ENCODE assay signal across 7 cellular contexts in the genomic region with DNA sequence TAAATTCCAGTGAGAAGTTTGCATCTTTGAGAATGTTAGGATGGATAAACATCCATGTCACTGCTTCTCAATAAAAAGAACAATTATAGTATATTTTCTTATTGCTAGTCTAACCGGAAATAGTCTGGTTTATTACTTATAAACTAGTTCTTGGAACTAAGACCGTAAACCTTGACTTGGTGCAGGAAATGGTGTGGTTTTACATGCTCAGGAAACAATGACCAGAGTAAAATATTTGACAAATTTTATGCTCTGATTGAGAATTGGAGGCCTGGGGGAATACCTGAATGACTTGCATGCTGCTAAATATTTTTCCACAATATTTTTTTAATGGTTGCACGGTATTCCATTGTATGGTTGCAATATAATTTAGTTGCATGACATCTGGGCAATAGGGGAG.
DNase-seq lines count a peak whose midpoint lies in the region; ATAC-seq and TF ChIP-seq lines count a peak whose summit lies in the region.

No MANE protein-coding gene starts in this region.

- TF ChIP-seq RAD21 in HCT116 (IDR thresholded peaks at IDR 0.05; ENCODE audit: low read depth) = no peak

- H3K27ac ChIP-seq in HCT116 (ENCODE audit: low read depth, low read length) (no peak overlapping the region), upper lobe of right lung (no peak overlapping the region)
- no peak overlapping the region for H3K27ac ChIP-seq in naive thymus-derived CD4-positive, alpha-beta T cell (ENCODE audit: low read depth, low read length)

- H3K9me2 ChIP-seq in HCT116 (ENCODE audit: insufficient read depth) = no peaks in the 10 kb centered on the region

- H2AFZ ChIP-seq in HCT116 (ENCODE audit: low read depth, low read length, poor library complexity, severe bottlenecking) = peak overlapping the region; percentile 84

- BruUV-seq in HCT116 (replicated peaks; lab: Mats Ljungman, UMichigan) = no TSS peak

- peaks cover 20 to 41% of the 10 kb centered on the region in 2 experiments for H3K4me1 ChIP-seq in HCT116 (ENCODE audit: control insufficient read depth in 1 of 2, insufficient read depth in 2 of 2, low read length in 2 of 2)
- H3K4me1 ChIP-seq in naive thymus-derived CD4-positive, alpha-beta T cell (ENCODE audit: control insufficient read depth in 2 of 2, insufficient read depth in 2 of 2, low read length in 2 of 2) = peaks cover 40 to 51% of the 10 kb centered on the region in 2 donors
- H3K4me1 ChIP-seq in upper lobe of right lung = peaks cover 34% of the 10 kb centered on the region

- H3K79me2 ChIP-seq in HCT116 (ENCODE audit: insufficient read depth, low read length) = no peaks in the 10 kb centered on the region

- no peak for TF ChIP-seq CTCF in HCT116 (IDR thresholded peaks at IDR 0.05 in 2 of 3, conservative IDR thresholded peaks at IDR 0.05 in 1 of 3; ENCODE audit: borderline replicate concordance in 1 of 3, insufficient read depth in 1 of 3, low read depth in 2 of 3, low read length in 2 of 3)
- TF ChIP-seq CTCF in upper lobe of right lung (IDR thresholded peaks at IDR 0.05) = no peak

- peaks cover 16% of the 10 kb centered on the region for H3K9me3 Mint-ChIP-seq in T-helper 2 cell treated with Interferon-gamma antibody and Interleukin-4, amounts not matched to agents 5 μg/mL and 100 μg/mL, for 36 hours
- H3K9me3 Mint-ChIP-seq in naive thymus-derived CD4-positive, alpha-beta T cell = peaks cover 0 to 15% (median 4%) of the 10 kb centered on the region in 11 donors

- POLR2A ChIA-PET in HCT116 (lab: Charles Lee) = no interaction called here
- POLR2A ChIA-PET in naive thymus-derived CD4-positive, alpha-beta T cell (lab: Charles Lee) = no interaction called here

- H3K4me3 Mint-ChIP-seq in T-helper 2 cell treated with Interferon-gamma antibody and Interleukin-4, amounts not matched to agents 5 μg/mL and 100 μg/mL, for 36 hours = peak overlapping the region; percentile 80
- peak overlapping the region in 9 of 10 donors; percentile 37 to 66 (median 55) for H3K4me3 Mint-ChIP-seq in naive thymus-derived CD4-positive, alpha-beta T cell

- no peak overlapping the region for H3K4me2 ChIP-seq in HCT116 (ENCODE audit: low read length)

- no peaks in the 10 kb centered on the region for H3K36me3 ChIP-seq in HCT116 (ENCODE audit: control insufficient read depth in 1 of 2, insufficient read depth in 2 of 2, low read length in 2 of 2)
- H3K36me3 ChIP-seq in naive thymus-derived CD4-positive, alpha-beta T cell (ENCODE audit: control insufficient read depth in 2 of 3, insufficient read depth in 3 of 3, low read length in 3 of 3) = no peaks in the 10 kb centered on the region
- H3K36me3 ChIP-seq in upper lobe of right lung = no peaks in the 10 kb centered on the region

- intact Hi-C loops in HCT116 (cut with micrococcal nuclease) = no loop called here
- intact Hi-C loops in naive thymus-derived CD4-positive, alpha-beta T cell (cut with micrococcal nuclease) = loop anchor here (2.0 to 5.0 kb wide), 2 partner anchors 23 to 60 kb away; no protein-coding TSS in a partner anchor
- intact Hi-C loops in upper lobe of right lung (cut with DNase I) = no loop called here

- no peaks in the 10 kb centered on the region for H3K9me3 ChIP-seq in HCT116 (ENCODE audit: control insufficient read depth in 1 of 2, insufficient read depth in 1 of 2, low read depth in 1 of 2, low read length in 2 of 2)
- H3K9me3 ChIP-seq in naive thymus-derived CD4-positive, alpha-beta T cell (ENCODE audit: control insufficient read depth in 2 of 3, low read length in 3 of 3) = no peaks in the 10 kb centered on the region
- H3K9me3 ChIP-seq in upper lobe of right lung = no peaks in the 10 kb centered on the region

- H3K27me3 ChIP-seq in HCT116 (ENCODE audit: insufficient read depth, low read length) (no peaks in the 10 kb centered on the region), upper lobe of right lung (no peaks in the 10 kb centered on the region)
- H3K27me3 ChIP-seq in naive thymus-derived CD4-positive, alpha-beta T cell (ENCODE audit: control insufficient read depth in 2 of 2, insufficient read depth in 2 of 2, low read length in 2 of 2) = no peaks in the 10 kb centered on the region

- CTCF ChIA-PET in HCT116 (lab: Charles Lee) = no interaction called here
- CTCF ChIA-PET in naive thymus-derived CD4-positive, alpha-beta T cell (lab: Charles Lee) = interaction anchor here (1.6 kb wide), 1 partner anchor 27 kb away, joined by 6 read pairs; no protein-coding TSS in a partner anchor

- H3K4me1 Mint-ChIP-seq in T-helper 2 cell treated with Interferon-gamma antibody and Interleukin-4, amounts not matched to agents 5 μg/mL and 100 μg/mL, for 36 hours (ENCODE audit: low read depth) = peaks cover 64% of the 10 kb centered on the region
- peaks cover 46 to 66% (median 61%) of the 10 kb centered on the region in 7 donors for H3K4me1 Mint-ChIP-seq in naive thymus-derived CD4-positive, alpha-beta T cell

- no peaks in the 10 kb centered on the region for H4K20me1 ChIP-seq in HCT116 (ENCODE audit: insufficient read depth)

- H3K4me3 ChIP-seq in HCT116 (replicated peaks in 1 of 2; ENCODE audit: low read depth in 1 of 2, low read length in 2 of 2) (no peak overlapping the region), upper lobe of right lung (no peak overlapping the region)
- H3K4me3 ChIP-seq in naive thymus-derived CD4-positive, alpha-beta T cell (ENCODE audit: low read length) = peak overlapping the region; percentile 7

- DNase-seq in ELR (ENCODE audit: low read depth) = peak; percentile 30
- no peak for DNase-seq in HCT116 (ENCODE audit: low read depth, low spot score)
- DNase-seq in T-helper 2 cell treated with Interferon-gamma antibody and Interleukin-4, amounts not matched to agents 5 μg/mL and 100 μg/mL, for 36 hours (ENCODE audit: low spot score) = no peak
- no peak for DNase-seq in naive thymus-derived CD4-positive, alpha-beta T cell
- DNase-seq in upper lobe of right lung = no peak
- DNase-seq in OCI-M1 (lab: John Stamatoyannopoulos, UW) = no peak
- DNase-seq in cortex of kidney (lab: John Stamatoyannopoulos, UW) = no peak

- no peak overlapping the region for H3K9ac ChIP-seq in HCT116 (ENCODE audit: low read length)

- RAD21 ChIA-PET in HCT116 (lab: Charles Lee; ENCODE audit: low non-redundant PET in 1 of 2, low total read pairs in 2 of 2, uncharacterized antibody in 2 of 2, unreplicated experiment in 2 of 2) = no interaction called here

- no peak for TF ChIP-seq POLR2A in HCT116 (IDR thresholded peaks at IDR 0.05; ENCODE audit: borderline replicate concordance, extremely low read depth, insufficient read depth, insufficient read length)

- peaks cover 13% of the 10 kb centered on the region for H3K36me3 Mint-ChIP-seq in T-helper 2 cell treated with Interferon-gamma antibody and Interleukin-4, amounts not matched to agents 5 μg/mL and 100 μg/mL, for 36 hours (ENCODE audit: low read depth)
- H3K36me3 Mint-ChIP-seq in naive thymus-derived CD4-positive, alpha-beta T cell = peaks cover 0 to 21% (median 0%) of the 10 kb centered on the region in 5 donors

- no peaks in the 10 kb centered on the region for H3K27me3 Mint-ChIP-seq in T-helper 2 cell treated with Interferon-gamma antibody and Interleukin-4, amounts not matched to agents 5 μg/mL and 100 μg/mL, for 36 hours (ENCODE audit: low read depth)
- H3K27me3 Mint-ChIP-seq in naive thymus-derived CD4-positive, alpha-beta T cell = no peaks in the 10 kb centered on the region

- ATAC-seq in HCT116 (no peak), upper lobe of right lung (no peak)
- ATAC-seq in naive thymus-derived CD4-positive, alpha-beta T cell = no peak

- peak overlapping the region; percentile 85 for H3K27ac Mint-ChIP-seq in T-helper 2 cell treated with Interferon-gamma antibody and Interleukin-4, amounts not matched to agents 5 μg/mL and 100 μg/mL, for 36 hours
- peak overlapping the region in 6 of 9 donors; percentile 40 to 89 (median 78) for H3K27ac Mint-ChIP-seq in naive thymus-derived CD4-positive, alpha-beta T cell

TF ChIP-seq in HCT116, 20 proteins besides CTCF, POLR2A, EP300 and RAD21 (continues in another document):
- TF ChIP-seq POLR2AphosphoS5 (IDR thresholded peaks at IDR 0.05; ENCODE audit: low read depth, low read length) = no peak
- TF ChIP-seq, protein P1, sequence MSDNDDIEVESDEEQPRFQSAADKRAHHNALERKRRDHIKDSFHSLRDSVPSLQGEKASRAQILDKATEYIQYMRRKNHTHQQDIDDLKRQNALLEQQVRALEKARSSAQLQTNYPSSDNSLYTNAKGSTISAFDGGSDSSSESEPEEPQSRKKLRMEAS (IDR thresholded peaks at IDR 0.05) = no peak
- no peak for TF ChIP-seq ELF1 (IDR thresholded peaks at IDR 0.05; ENCODE audit: borderline replicate concordance, low read depth)
- TF ChIP-seq EZH2 (IDR thresholded peaks at IDR 0.05) = no peak
- TF ChIP-seq, protein P2, sequence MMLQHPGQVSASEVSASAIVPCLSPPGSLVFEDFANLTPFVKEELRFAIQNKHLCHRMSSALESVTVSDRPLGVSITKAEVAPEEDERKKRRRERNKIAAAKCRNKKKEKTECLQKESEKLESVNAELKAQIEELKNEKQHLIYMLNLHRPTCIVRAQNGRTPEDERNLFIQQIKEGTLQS (IDR thresholded peaks at IDR 0.05) = no peak
- no peak for TF ChIP-seq EZH2phosphoT487 (IDR thresholded peaks at IDR 0.05; ENCODE audit: borderline replicate concordance)
- TF ChIP-seq CEBPB (IDR thresholded peaks at IDR 0.05; ENCODE audit: low read depth) = no peak
- TF ChIP-seq SIN3A (IDR thresholded peaks at IDR 0.05; ENCODE audit: low read depth) = no peak
- TF ChIP-seq ZFX (IDR thresholded peaks at IDR 0.05) = no peak
- TF ChIP-seq TCF7L2 (IDR thresholded peaks at IDR 0.05; ENCODE audit: borderline replicate concordance, extremely low read depth, insufficient read depth, insufficient read length) = no peak

Comparison
In these comparisons a context has a peak if more than half of its experiments do, and no peak if none do; other contexts are left out.
1. intact Hi-C loops: an anchor here in naive thymus-derived CD4-positive, alpha-beta T cell (2.0 to 5.0 kb wide); none called in HCT116 and upper lobe of right lung.